Comparison of ENCODE assay signal across 8 cellular contexts in the genomic region with DNA sequence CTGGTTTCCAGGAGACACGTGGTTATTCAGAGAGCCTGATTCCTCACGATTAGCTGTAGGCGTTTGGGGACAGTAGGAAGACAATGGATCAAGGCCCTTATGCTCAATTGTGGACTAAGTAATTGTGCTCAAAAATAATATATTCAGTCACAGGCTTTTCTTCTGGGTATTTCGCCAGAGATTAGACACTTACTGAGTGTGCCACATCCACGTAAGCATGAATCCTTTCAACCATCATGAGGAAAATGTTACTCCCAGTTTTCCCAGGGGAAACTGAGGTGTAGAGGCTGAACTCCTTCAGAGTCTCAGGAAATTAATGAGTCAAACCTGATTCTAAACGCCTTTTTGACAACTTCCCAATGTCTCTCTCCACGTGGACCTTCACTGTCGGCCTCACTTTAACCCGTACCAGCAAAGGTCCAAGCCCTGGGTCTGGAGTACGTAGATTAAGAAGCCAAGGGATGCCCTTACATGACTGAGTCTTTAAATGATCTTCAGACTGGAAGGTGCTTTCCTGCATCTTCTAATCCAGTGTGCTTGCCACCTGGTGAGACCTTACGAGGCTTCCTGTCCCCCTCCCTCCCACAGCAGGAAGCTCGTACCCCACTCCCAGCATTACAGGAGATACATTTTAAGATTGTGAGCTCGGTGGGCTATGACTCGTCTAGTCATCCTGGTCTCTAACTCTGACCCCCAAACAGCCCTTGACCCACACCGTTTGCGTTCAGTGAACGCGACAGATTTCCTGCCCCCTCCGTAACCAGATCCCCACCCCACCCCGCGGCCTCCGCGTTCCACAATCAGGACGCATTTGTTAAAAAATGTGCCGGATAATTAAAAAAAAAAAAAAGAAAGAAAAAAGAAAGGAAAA. TPM values are rescaled to one million over a fixed set of nuclear protein-coding genes. Genes with fewer than 3 reads are reported as not detected.
DNase-seq lines count a peak whose midpoint lies in the region; ATAC-seq and TF ChIP-seq lines count a peak whose summit lies in the region.

No MANE protein-coding gene starts in this region.

- H3K4me1 ChIP-seq in DND-41 (ENCODE audit: insufficient read depth, low read length), result peaks cover 59% of the 10 kb centered on the region
- peaks cover 46 to 60% of the 10 kb centered on the region in 2 donors for H3K4me1 ChIP-seq in gastrocnemius medialis

- H3K4me1 Mint-ChIP-seq in activated T-cell treated with anti-CD3 and anti-CD28 coated beads, Interleukin-2, amount 50 U/mL, for 72 hours (ENCODE audit: low read depth), result peaks cover 60% of the 10 kb centered on the region

- H3K79me2 ChIP-seq in DND-41 (ENCODE audit: insufficient read depth, low read length), result peaks cover 64% of the 10 kb centered on the region

- ATAC-seq in DND-41 (ENCODE audit: insufficient read depth, low read depth) (no peak), gastrocnemius medialis (no peak), GM21526 (IDR thresholded peaks at IDR 0.05; ENCODE audit: low FRiP score, unreplicated experiment) (no peak), GM19397 (IDR thresholded peaks at IDR 0.05; ENCODE audit: unreplicated experiment) (no peak)
- ATAC-seq in activated T-cell treated with anti-CD3 and anti-CD28 coated beads, Interleukin-2, amount 50 U/mL, for 72 hours (replicated peaks in 1 of 2), result no peak

- no peaks in the 10 kb centered on the region for H3K9me3 ChIP-seq in DND-41 (ENCODE audit: insufficient read depth, low read length, severe bottlenecking)
- H3K9me3 ChIP-seq in MG63, result no peaks in the 10 kb centered on the region
- no peaks in the 10 kb centered on the region for H3K9me3 ChIP-seq in gastrocnemius medialis

- no peaks in the 10 kb centered on the region for H3K27me3 Mint-ChIP-seq in activated T-cell treated with anti-CD3 and anti-CD28 coated beads, Interleukin-2, amount 50 U/mL, for 72 hours (ENCODE audit: low read depth)

- TF ChIP-seq CTCF in DND-41 (IDR thresholded peaks at IDR 0.05; ENCODE audit: borderline replicate concordance, extremely low read depth, low read length, poor library complexity, severe bottlenecking) (no peak), gastrocnemius medialis (IDR thresholded peaks at IDR 0.05 in 4 of 5, conservative IDR thresholded peaks at IDR 0.05 in 1 of 5) (no peak)

- H3K36me3 ChIP-seq in DND-41 (ENCODE audit: insufficient read depth, low read length) (peaks cover 32% of the 10 kb centered on the region), MG63 (peaks cover 35% of the 10 kb centered on the region), gastrocnemius medialis (no peaks in the 10 kb centered on the region)

- H3K4me2 ChIP-seq in DND-41 (ENCODE audit: insufficient read depth, low read length), result peak overlapping the region; percentile 98

- H3K4me3 ChIP-seq in DND-41 (ENCODE audit: low read depth in 1 of 2, low read length in 2 of 2), result peak overlapping the region; percentile 89 to 99
- peak overlapping the region; percentile 86 for H3K4me3 ChIP-seq in MG63
- H3K4me3 ChIP-seq in gastrocnemius medialis, result peak overlapping the region; percentile 68 to 96 (median 80)

- H3K27me3 ChIP-seq in DND-41 (ENCODE audit: insufficient read depth, low read length, poor library complexity) (no peaks in the 10 kb centered on the region), MG63 (no peaks in the 10 kb centered on the region), gastrocnemius medialis (no peaks in the 10 kb centered on the region)

- peak overlapping the region; percentile 97 for H3K27ac ChIP-seq in DND-41 (ENCODE audit: low read length)
- peak overlapping the region; percentile 96 to 99 (median 98) for H3K27ac ChIP-seq in gastrocnemius medialis

- peaks cover 19 to 37% of the 10 kb centered on the region in 2 donors for H3K36me3 Mint-ChIP-seq in activated T-cell treated with anti-CD3 and anti-CD28 coated beads, Interleukin-2, amount 50 U/mL, for 72 hours (ENCODE audit: insufficient read depth in 2 of 2)

- H3K9me3 Mint-ChIP-seq in activated T-cell treated with anti-CD3 and anti-CD28 coated beads, Interleukin-2, amount 50 U/mL, for 72 hours, result no peaks in the 10 kb centered on the region

- intact Hi-C loops in gastrocnemius medialis (cut with DNase I; ENCODE audit: low total_unique reads), result no loop called here

- peak; percentile 56 for DNase-seq in DND-41
- DNase-seq in MG63, result no peak
- peak; percentile 41 to 49 for DNase-seq in activated T-cell treated with anti-CD3 and anti-CD28 coated beads, Interleukin-2, amount 50 U/mL, for 72 hours
- peak; percentile 42 for DNase-seq in germinal center (ENCODE audit: low spot score)
- DNase-seq in gastrocnemius medialis, result no peak
- DNase-seq in HCEC 1CT, result no peak

- peak overlapping the region; percentile 91 for H3K9ac ChIP-seq in DND-41 (ENCODE audit: low read depth, low read length)

- no peak overlapping the region; the same call in 1 of the 2 replicates for H2AFZ ChIP-seq in DND-41 (ENCODE audit: low read depth, low read length)

- TF ChIP-seq POLR2A in gastrocnemius medialis (IDR thresholded peaks at IDR 0.05), result no peak

- peak overlapping the region; percentile 98 for H3K27ac Mint-ChIP-seq in activated T-cell treated with anti-CD3 and anti-CD28 coated beads, Interleukin-2, amount 50 U/mL, for 72 hours

- H4K20me1 ChIP-seq in DND-41 (ENCODE audit: insufficient read depth, low read length), result peaks cover 47% of the 10 kb centered on the region

- H3K4me3 Mint-ChIP-seq in activated T-cell treated with anti-CD3 and anti-CD28 coated beads, Interleukin-2, amount 50 U/mL, for 72 hours, result peak overlapping the region; percentile 97 to 99

- in situ Hi-C loops in gastrocnemius medialis (cut with MboI; ENCODE audit: low sequenced_read_pairs in 4 of 4), result no loop called here

RNA-seq across cellular contexts. Expression of gene PKM, which starts 1.7 kb away (rescaled TPM):
- 3,484 and 3,839 TPM in 2 replicates for total RNA-seq in MG63 (2014; rRNA removed; shearing (Covaris generic); ENCODE audit: low replicate concordance)
- total RNA-seq in activated T-cell treated with anti-CD3 and anti-CD28 coated beads, Interleukin-2, amount 50 U/mL, for 72 hours, result 1,000 to 10,000 TPM; 1,066 to 1,119 TPM
- 100 to 1,000 TPM; 691 to 946 (median 810) TPM for total RNA-seq in gastrocnemius medialis

RNA-seq across cellular contexts. Expression of gene GRAMD2A, which starts 31.7 kb away (rescaled TPM):
- not detected in 2 replicates for total RNA-seq in MG63 (2014; rRNA removed; shearing (Covaris generic); ENCODE audit: low replicate concordance)
- total RNA-seq in activated T-cell treated with anti-CD3 and anti-CD28 coated beads, Interleukin-2, amount 50 U/mL, for 72 hours, result under 1 TPM in 1 of 2 donors, not detected in 1; 0.07 TPM
- not detected for total RNA-seq in gastrocnemius medialis

RNA-seq across cellular contexts. Expression of gene PARP6, which starts 43.0 kb away (rescaled TPM):
- 16.3 and 28.4 TPM in 2 replicates for total RNA-seq in MG63 (2014; rRNA removed; shearing (Covaris generic); ENCODE audit: low replicate concordance)
- total RNA-seq in activated T-cell treated with anti-CD3 and anti-CD28 coated beads, Interleukin-2, amount 50 U/mL, for 72 hours, result 100 to 1,000 TPM; 108 to 132 TPM
- 10 to 100 TPM; 51.7 to 84.7 (median 66.9) TPM for total RNA-seq in gastrocnemius medialis

Comparison
In these comparisons a context has a peak if more than half of its experiments do, and no peak if none do; other contexts are left out.
1. DNase-seq: peak in DND-41 (single experiment), activated T-cell treated with anti-CD3 and anti-CD28 coated beads, Interleukin-2, amount 50 U/mL, for 72 hours (2 of 2) and germinal center (single experiment); none in MG63 (single experiment), gastrocnemius medialis (0 of 2) and HCEC 1CT (single experiment).
2. Peak in every context shown above with its lines, with median percentiles within 50 percentile points of each other: H3K4me3 ChIP-seq.